In the genomic region with DNA sequence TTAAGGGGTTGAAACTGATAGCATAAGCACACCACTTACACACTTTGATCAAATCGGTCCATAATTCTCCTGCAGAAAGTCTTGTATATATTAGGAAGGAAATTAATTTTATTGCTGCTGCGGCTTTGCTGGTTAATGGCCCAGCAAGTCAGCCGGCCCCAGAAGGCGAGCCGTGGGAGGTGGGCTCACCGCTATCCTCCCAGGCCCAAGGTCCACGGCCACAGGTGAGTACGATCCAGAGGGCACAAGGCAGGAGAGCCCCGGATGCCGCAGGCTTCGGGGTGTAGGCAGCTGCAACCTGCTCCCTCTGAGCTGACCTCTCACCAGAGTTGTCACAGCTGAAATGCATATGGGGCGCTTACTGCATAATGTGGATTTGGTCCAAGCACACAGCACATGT, we compare ENCODE assay signal across 14 cellular contexts.
A peak's percentile ranks its signal among the peaks of the same experiment; 100 is the strongest.
DNase-seq lines count a peak whose midpoint lies in the region; ATAC-seq and TF ChIP-seq lines count a peak whose summit lies in the region.
"Had no signal": no experiment of that assay in that cellular context is flagged by ENCODE, and none has a peak within 500 bp of the region (broad histone marks: within the 10 kb centered on the region; RNA-seq: fewer than 3 reads in every experiment).

No MANE protein-coding gene starts in this region.

- H3K9me3 Mint-ChIP-seq in GM23338 (no peaks in the 10 kb centered on the region), endodermal cell (peaks cover 2% of the 10 kb centered on the region)
- H3K9me3 Mint-ChIP-seq: H9 had no signal

- H3K27me3 ChIP-seq in GM23338 (ENCODE audit: insufficient read depth) (no peaks in the 10 kb centered on the region), endodermal cell (ENCODE audit: control insufficient read depth, insufficient read depth, low read length, poor library complexity, severe bottlenecking) (peaks cover 9% of the 10 kb centered on the region)

- peaks cover 3% of the 10 kb centered on the region for H3K27me3 Mint-ChIP-seq in GM23338 (ENCODE audit: insufficient read depth, low read depth, poor library complexity)
- no peaks in the 10 kb centered on the region for H3K27me3 Mint-ChIP-seq in endodermal cell (ENCODE audit: insufficient read depth)

- H3K9ac ChIP-seq in endodermal cell (ENCODE audit: extremely low read depth, low read length, poor library complexity, severe bottlenecking): no peak overlapping the region

- H3K79me2 ChIP-seq in GM23338 (replicated peaks; ENCODE audit: insufficient read depth): no peaks in the 10 kb centered on the region

- H2AFZ ChIP-seq in GM23338: 0 out of 2 replicates have a peak overlapping the region, but pooled peaks have one; percentile 28

- no peak overlapping the region for H3K4me3 ChIP-seq in GM23338
- H3K4me3 ChIP-seq in endodermal cell (ENCODE audit: low read length): no peak overlapping the region

- H3K27ac ChIP-seq in GM23338 (ENCODE audit: low read depth): no peak overlapping the region
- no peak overlapping the region for H3K27ac ChIP-seq in endodermal cell (ENCODE audit: low read depth, low read length)
- H3K27ac ChIP-seq: C4-2B had no signal

- H3K9me3 ChIP-seq in endodermal cell (ENCODE audit: control insufficient read depth, low read length): no peaks in the 10 kb centered on the region
- H3K9me3 ChIP-seq: Caco-2 had no signal

- H3K9me2 ChIP-seq in GM23338 (ENCODE audit: insufficient read depth): peaks cover 3% of the 10 kb centered on the region; the same call in 1 of the 2 replicates

- H3K4me3 Mint-ChIP-seq in GM23338 (no peak overlapping the region), endodermal cell (no peak overlapping the region)
- H3K4me3 Mint-ChIP-seq: CD4-positive, alpha-beta T cell; H9 had no signal

- 91 to 92% methylated on average over 6 to 12 of the region's 12 CpGs for WGBS in endodermal cell (ENCODE audit: insufficient coverage in 1 of 2, insufficient read length in 1 of 2), 2 experiments

- no peak overlapping the region for H3K4me2 ChIP-seq in GM23338

- no peak for ATAC-seq in GM23338

- H3K4me1 Mint-ChIP-seq in GM23338: peaks cover 19% of the 10 kb centered on the region
- peaks cover 12% of the 10 kb centered on the region for H3K4me1 Mint-ChIP-seq in endodermal cell

- H4K20me1 ChIP-seq in GM23338 (replicated peaks; ENCODE audit: insufficient read depth): no peaks in the 10 kb centered on the region

- H3K36me3 Mint-ChIP-seq in GM23338 (ENCODE audit: low read depth) (no peaks in the 10 kb centered on the region; the same call in 2 of the 3 replicates), endodermal cell (ENCODE audit: low read depth) (no peaks in the 10 kb centered on the region)

- DNase-seq in NCI-H510A treated with DMSO at 0.1 percent for 48 hours (lab: John Stamatoyannopoulos, UW) (peak; percentile 31), NCI-H510A (lab: John Stamatoyannopoulos, UW) (no peak), GM23338 (ENCODE audit: low spot score) (no peak), endodermal cell (peak; percentile 45), retina (peak; percentile 34), NK-92 (lab: John Stamatoyannopoulos, UW; ENCODE audit: unreplicated experiment) (no peak), middle frontal gyrus (ENCODE audit: extremely low spot score, low spot score) (no peak)
- DNase-seq: ACHN; Caco-2; CD4-positive, alpha-beta T cell; GF-D8; IMR-90 had no signal

- no peak for TF ChIP-seq CTCF in GM23338 (conservative IDR thresholded peaks at IDR 0.05; ENCODE audit: low read depth in 2 of 2)
- no peak for TF ChIP-seq CTCF in endodermal cell (conservative IDR thresholded peaks at IDR 0.05)

- H3K27ac Mint-ChIP-seq in GM23338 (no peak overlapping the region), endodermal cell (no peak overlapping the region)
- H3K27ac Mint-ChIP-seq: CD4-positive, alpha-beta T cell; H9 had no signal

- H3F3A ChIP-seq in GM23338 (replicated peaks; ENCODE audit: low read depth): no peaks in the 10 kb centered on the region

- H3K4me1 ChIP-seq in GM23338 (ENCODE audit: insufficient read depth): no peaks in the 10 kb centered on the region; the same call in 1 of the 2 replicates
- H3K4me1 ChIP-seq in endodermal cell (ENCODE audit: control insufficient read depth, insufficient read depth, low read length): peaks cover 4% of the 10 kb centered on the region
- H3K4me1 ChIP-seq: Caco-2 had no signal

- H3K36me3 ChIP-seq in GM23338 (ENCODE audit: insufficient read depth) (no peaks in the 10 kb centered on the region), endodermal cell (ENCODE audit: control insufficient read depth, insufficient read depth, low read length) (no peaks in the 10 kb centered on the region)

TF ChIP-seq in GM23338, 12 proteins besides CTCF, POLR2A, EP300 and RAD21 (continues in another document):
- TF ChIP-seq, protein P1, sequence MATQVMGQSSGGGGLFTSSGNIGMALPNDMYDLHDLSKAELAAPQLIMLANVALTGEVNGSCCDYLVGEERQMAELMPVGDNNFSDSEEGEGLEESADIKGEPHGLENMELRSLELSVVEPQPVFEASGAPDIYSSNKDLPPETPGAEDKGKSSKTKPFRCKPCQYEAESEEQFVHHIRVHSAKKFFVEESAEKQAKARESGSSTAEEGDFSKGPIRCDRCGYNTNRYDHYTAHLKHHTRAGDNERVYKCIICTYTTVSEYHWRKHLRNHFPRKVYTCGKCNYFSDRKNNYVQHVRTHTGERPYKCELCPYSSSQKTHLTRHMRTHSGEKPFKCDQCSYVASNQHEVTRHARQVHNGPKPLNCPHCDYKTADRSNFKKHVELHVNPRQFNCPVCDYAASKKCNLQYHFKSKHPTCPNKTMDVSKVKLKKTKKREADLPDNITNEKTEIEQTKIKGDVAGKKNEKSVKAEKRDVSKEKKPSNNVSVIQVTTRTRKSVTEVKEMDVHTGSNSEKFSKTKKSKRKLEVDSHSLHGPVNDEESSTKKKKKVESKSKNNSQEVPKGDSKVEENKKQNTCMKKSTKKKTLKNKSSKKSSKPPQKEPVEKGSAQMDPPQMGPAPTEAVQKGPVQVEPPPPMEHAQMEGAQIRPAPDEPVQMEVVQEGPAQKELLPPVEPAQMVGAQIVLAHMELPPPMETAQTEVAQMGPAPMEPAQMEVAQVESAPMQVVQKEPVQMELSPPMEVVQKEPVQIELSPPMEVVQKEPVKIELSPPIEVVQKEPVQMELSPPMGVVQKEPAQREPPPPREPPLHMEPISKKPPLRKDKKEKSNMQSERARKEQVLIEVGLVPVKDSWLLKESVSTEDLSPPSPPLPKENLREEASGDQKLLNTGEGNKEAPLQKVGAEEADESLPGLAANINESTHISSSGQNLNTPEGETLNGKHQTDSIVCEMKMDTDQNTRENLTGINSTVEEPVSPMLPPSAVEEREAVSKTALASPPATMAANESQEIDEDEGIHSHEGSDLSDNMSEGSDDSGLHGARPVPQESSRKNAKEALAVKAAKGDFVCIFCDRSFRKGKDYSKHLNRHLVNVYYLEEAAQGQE (IDR thresholded peaks at IDR 0.05; ENCODE audit: unreplicated experiment): no peak
- TF ChIP-seq NANOG (IDR thresholded peaks at IDR 0.05; ENCODE audit: borderline replicate concordance) (no peak), EZH2 (IDR thresholded peaks at IDR 0.05; ENCODE audit: low read depth, unreplicated experiment) (no peak), CREB1 (CRISPR knock-in tag; IDR thresholded peaks at IDR 0.05; ENCODE audit: low read depth) (no peak), ZNF114 (CRISPR knock-in tag; IDR thresholded peaks at IDR 0.05) (no peak), JUNB (IDR thresholded peaks at IDR 0.05; ENCODE audit: unreplicated experiment) (no peak), POLR2AphosphoS5 (IDR thresholded peaks at IDR 0.05; ENCODE audit: low read depth) (no peak), STAT1 (IDR thresholded peaks at IDR 0.05; ENCODE audit: unreplicated experiment) (no peak)

Comparison
In these comparisons a context has a peak if more than half of its experiments do, and no peak if none do; other contexts are left out.
1. DNase-seq: peak in NCI-H510A treated with DMSO at 0.1 percent for 48 hours (single experiment), endodermal cell (single experiment) and retina (single experiment); none in NCI-H510A (single experiment), GM23338 (single experiment), NK-92 (single experiment) and middle frontal gyrus (single experiment).